ENCODE assay signal across 26 cellular contexts in genomic region chr10:133375357-133376115, GRCh38. TPM values are rescaled to one million over a fixed set of nuclear protein-coding genes. Genes with fewer than 3 reads are reported as not detected.
DNase-seq lines count a peak whose midpoint lies in the region; ATAC-seq lines count a peak whose summit lies in the region.
"Had no signal": no experiment of that assay in that cellular context is flagged by ENCODE, and none has a peak within 500 bp of the region (broad histone marks: within the 10 kb centered on the region; RNA-seq: fewer than 3 reads in every experiment).

No MANE protein-coding gene starts in this region.

- H3K4me3 Mint-ChIP-seq in activated CD4-positive, alpha-beta memory T cell treated with anti-CD3 and anti-CD28 coated beads for 36 hours = peak overlapping the region; percentile 38
- H3K4me3 Mint-ChIP-seq in activated CD4-positive, alpha-beta memory T cell treated with anti-CD3 and anti-CD28 coated beads, Interleukin-2, amount 10 ng/mL, durations not matched to agents 7 days and 5 days = no peak overlapping the region
- H3K4me3 Mint-ChIP-seq in T-cell = peak overlapping the region; percentile 47 to 56 (median 48)

- POLR2A ChIA-PET in activated CD4-positive, alpha-beta memory T cell treated with anti-CD3 and anti-CD28 coated beads for 36 hours (lab: Charles Lee) = no interaction called here
- POLR2A ChIA-PET in activated CD4-positive, alpha-beta memory T cell treated with anti-CD3 and anti-CD28 coated beads, Interleukin-2, amount 10 ng/mL, durations not matched to agents 7 days and 5 days (lab: Charles Lee) = interaction anchor here (0.7 to 6.2 kb wide), 2 partner anchors 15 to 23 kb away, joined by 3 to 68 read pairs; no protein-coding TSS in a partner anchor
- POLR2A ChIA-PET in T-cell (lab: Charles Lee) = interaction anchor here in 1 of 2 donors (0.8 kb wide), 1 partner anchor 14 kb away, joined by 3 read pairs; no protein-coding TSS in a partner anchor

- ATAC-seq in T-cell (replicated peaks in 1 of 4) (no peak), GM21528 (IDR thresholded peaks at IDR 0.05; ENCODE audit: low FRiP score, unreplicated experiment) (no peak)
- ATAC-seq: activated CD8-positive, alpha-beta T cell treated with anti-CD3 and anti-CD28 coated beads, Interleukin-2, amount 10 ng/mL, durations not matched to agents 7 days and 5 days; esophagus mucosa; gastroesophageal sphincter; left colon; WTC11 had no signal

- intact Hi-C loops in activated CD4-positive, alpha-beta memory T cell treated with anti-CD3 and anti-CD28 coated beads for 36 hours (cut with micrococcal nuclease) = loop anchor here (5.0 kb wide), 1 partner anchor 68 kb away; the partner anchor contains the start of genes TUBGCP2 and ZNF511

- no peak overlapping the region for H3K27ac Mint-ChIP-seq in activated CD4-positive, alpha-beta memory T cell treated with anti-CD3 and anti-CD28 coated beads for 36 hours
- no peak overlapping the region for H3K27ac Mint-ChIP-seq in activated CD4-positive, alpha-beta memory T cell treated with anti-CD3 and anti-CD28 coated beads, Interleukin-2, amount 10 ng/mL, durations not matched to agents 7 days and 5 days
- H3K27ac Mint-ChIP-seq in T-cell = no peak overlapping the region
- H3K27ac Mint-ChIP-seq: activated CD8-positive, alpha-beta T cell treated with anti-CD3 and anti-CD28 coated beads, Interleukin-2, amount 10 ng/mL, durations not matched to agents 7 days and 5 days; activated T-cell treated with anti-CD3 and anti-CD28 coated beads, Interleukin-2, amount 50 U/mL, for 24 hours; WTC11 had no signal

- no peak for DNase-seq in activated CD4-positive, alpha-beta memory T cell treated with anti-CD3 and anti-CD28 coated beads for 36 hours
- DNase-seq in activated CD4-positive, alpha-beta memory T cell treated with anti-CD3 and anti-CD28 coated beads, Interleukin-2, amount 10 ng/mL, durations not matched to agents 7 days and 5 days = no peak
- DNase-seq in T-cell = no peak
- peak; percentile 77 for DNase-seq in pons (ENCODE audit: low spot score)
- DNase-seq in cerebellar nuclear complex (lab: John Stamatoyannopoulos, UW) = no peak
- no peak for DNase-seq in H4 (ENCODE audit: low spot score)
- DNase-seq: activated CD8-positive, alpha-beta T cell treated with anti-CD3 and anti-CD28 coated beads, Interleukin-2, amount 10 ng/mL, durations not matched to agents 7 days and 5 days; activated T-cell treated with anti-CD3 and anti-CD28 coated beads, Interleukin-2, amount 50 U/mL, for 24 hours; DMS53; left colon; MM.1S; NCI-H1694 treated with DMSO at 0.1 percent for 48 hours; NCI-H226; stomach had no signal

- no peaks in the 10 kb centered on the region for H3K36me3 Mint-ChIP-seq in activated CD4-positive, alpha-beta memory T cell treated with anti-CD3 and anti-CD28 coated beads for 36 hours
- H3K36me3 Mint-ChIP-seq in activated CD4-positive, alpha-beta memory T cell treated with anti-CD3 and anti-CD28 coated beads, Interleukin-2, amount 10 ng/mL, durations not matched to agents 7 days and 5 days (ENCODE audit: low read depth) = no peaks in the 10 kb centered on the region
- no peaks in the 10 kb centered on the region for H3K36me3 Mint-ChIP-seq in T-cell

- no peaks in the 10 kb centered on the region for H3K27me3 ChIP-seq in layer of hippocampus (ENCODE audit: control insufficient read depth, insufficient read depth, low read length)
- H3K27me3 ChIP-seq: gastroesophageal sphincter, Peyer's patch, SJSA1, stomach, vagina had no signal

- H3K9me3 Mint-ChIP-seq in activated CD4-positive, alpha-beta memory T cell treated with anti-CD3 and anti-CD28 coated beads for 36 hours = no peaks in the 10 kb centered on the region
- no peaks in the 10 kb centered on the region for H3K9me3 Mint-ChIP-seq in activated CD4-positive, alpha-beta memory T cell treated with anti-CD3 and anti-CD28 coated beads, Interleukin-2, amount 10 ng/mL, durations not matched to agents 7 days and 5 days
- H3K9me3 Mint-ChIP-seq in T-cell = no peaks in the 10 kb centered on the region
- H3K9me3 Mint-ChIP-seq: activated T-cell treated with anti-CD3 and anti-CD28 coated beads, Interleukin-2, amount 50 U/mL, for 24 hours; WTC11 had no signal

- H3K4me1 Mint-ChIP-seq in activated CD4-positive, alpha-beta memory T cell treated with anti-CD3 and anti-CD28 coated beads for 36 hours (ENCODE audit: low read depth) = peaks cover 6% of the 10 kb centered on the region
- peaks cover 24% of the 10 kb centered on the region for H3K4me1 Mint-ChIP-seq in activated CD4-positive, alpha-beta memory T cell treated with anti-CD3 and anti-CD28 coated beads, Interleukin-2, amount 10 ng/mL, durations not matched to agents 7 days and 5 days
- peaks cover 6 to 24% (median 12%) of the 10 kb centered on the region in 3 donors for H3K4me1 Mint-ChIP-seq in T-cell

- CTCF ChIA-PET in activated CD4-positive, alpha-beta memory T cell treated with anti-CD3 and anti-CD28 coated beads for 36 hours (lab: Charles Lee) = no interaction called here
- CTCF ChIA-PET in activated CD4-positive, alpha-beta memory T cell treated with anti-CD3 and anti-CD28 coated beads, Interleukin-2, amount 10 ng/mL, durations not matched to agents 7 days and 5 days (lab: Charles Lee) = no interaction called here
- CTCF ChIA-PET in T-cell (lab: Charles Lee) = interaction anchor here in 1 of 2 donors (0.6 kb wide), 1 partner anchor 45 kb away, joined by 3 read pairs; no protein-coding TSS in a partner anchor

- no peaks in the 10 kb centered on the region for H3K27me3 Mint-ChIP-seq in activated CD4-positive, alpha-beta memory T cell treated with anti-CD3 and anti-CD28 coated beads for 36 hours
- peaks cover 8% of the 10 kb centered on the region for H3K27me3 Mint-ChIP-seq in activated CD4-positive, alpha-beta memory T cell treated with anti-CD3 and anti-CD28 coated beads, Interleukin-2, amount 10 ng/mL, durations not matched to agents 7 days and 5 days
- no peaks in the 10 kb centered on the region for H3K27me3 Mint-ChIP-seq in T-cell
- H3K27me3 Mint-ChIP-seq: activated T-cell treated with anti-CD3 and anti-CD28 coated beads, Interleukin-2, amount 50 U/mL, for 24 hours had no signal

- H3K27ac ChIP-seq in layer of hippocampus (ENCODE audit: low read depth, low read length) = peak overlapping the region; percentile 66
- H3K27ac ChIP-seq: cardiac muscle cell, Peyer's patch, vagina had no signal

RNA-seq across cellular contexts. Expression of gene ECHS1, which starts 2.4 kb away (rescaled TPM):
- 10 to 100 TPM; 60.2 to 64.8 TPM for total RNA-seq in activated CD4-positive, alpha-beta memory T cell treated with anti-CD3 and anti-CD28 coated beads for 36 hours
- total RNA-seq in activated CD4-positive, alpha-beta memory T cell treated with anti-CD3 and anti-CD28 coated beads, Interleukin-2, amount 10 ng/mL, durations not matched to agents 7 days and 5 days = 10 to 100 TPM; 31.3 to 31.6 TPM
- total RNA-seq in T-cell = 10 to 100 TPM; 17.6 to 31.7 (median 27.2) TPM
- total RNA-seq in H4 (2014; rRNA removed; shearing (Covaris generic)) = 148 and 156 TPM in 2 replicates

RNA-seq across cellular contexts. Expression of gene PAOX, which starts 3.5 kb away (rescaled TPM):
- total RNA-seq in activated CD4-positive, alpha-beta memory T cell treated with anti-CD3 and anti-CD28 coated beads for 36 hours = 1 to 10 TPM; 8.8 to 9.6 TPM
- 1 to 10 TPM; 5.9 to 7.8 TPM for total RNA-seq in activated CD4-positive, alpha-beta memory T cell treated with anti-CD3 and anti-CD28 coated beads, Interleukin-2, amount 10 ng/mL, durations not matched to agents 7 days and 5 days
- total RNA-seq in T-cell = 10 to 100 TPM in 3 of 5 donors, 1 to 10 TPM in 2; 4.3 to 20.0 (median 14.5) TPM
- total RNA-seq in H4 (2014; rRNA removed; shearing (Covaris generic)) = not detected in 2 replicates

RNA-seq across cellular contexts. Expression of gene FUOM, which starts 17.7 kb away (rescaled TPM):
- 10 to 100 TPM; 46.5 to 49.8 TPM for total RNA-seq in activated CD4-positive, alpha-beta memory T cell treated with anti-CD3 and anti-CD28 coated beads for 36 hours
- 10 to 100 TPM; 11.2 to 11.4 TPM for total RNA-seq in activated CD4-positive, alpha-beta memory T cell treated with anti-CD3 and anti-CD28 coated beads, Interleukin-2, amount 10 ng/mL, durations not matched to agents 7 days and 5 days
- 10 to 100 TPM in 4 of 5 donors, 1 to 10 TPM in 1; 9.4 to 30.3 (median 26.9) TPM for total RNA-seq in T-cell
- total RNA-seq in H4 (2014; rRNA removed; shearing (Covaris generic)) = 4.7 and 10.4 TPM in 2 replicates

RNA-seq across cellular contexts. Expression of gene MTG1, which starts 18.4 kb away (rescaled TPM):
- total RNA-seq in activated CD4-positive, alpha-beta memory T cell treated with anti-CD3 and anti-CD28 coated beads for 36 hours = 10 to 100 TPM; 33.9 to 40.3 TPM
- total RNA-seq in activated CD4-positive, alpha-beta memory T cell treated with anti-CD3 and anti-CD28 coated beads, Interleukin-2, amount 10 ng/mL, durations not matched to agents 7 days and 5 days = 10 to 100 TPM; 41.7 to 42.2 TPM
- total RNA-seq in T-cell = 10 to 100 TPM; 46.7 to 79.3 (median 69.4) TPM
- total RNA-seq in H4 (2014; rRNA removed; shearing (Covaris generic)) = 22.5 and 25.7 TPM in 2 replicates

RNA-seq across cellular contexts. Expression of gene PRAP1, which starts 28.4 kb away (rescaled TPM):
- not detected for total RNA-seq in activated CD4-positive, alpha-beta memory T cell treated with anti-CD3 and anti-CD28 coated beads for 36 hours
- not detected for total RNA-seq in activated CD4-positive, alpha-beta memory T cell treated with anti-CD3 and anti-CD28 coated beads, Interleukin-2, amount 10 ng/mL, durations not matched to agents 7 days and 5 days
- total RNA-seq in T-cell = not detected
- total RNA-seq in H4 (2014; rRNA removed; shearing (Covaris generic)) = not detected in 2 replicates
- total RNA-seq: A172; activated CD8-positive, alpha-beta T cell treated with anti-CD3 and anti-CD28 coated beads, Interleukin-2, amount 10 ng/mL, durations not matched to agents 7 days and 5 days; esophagus mucosa; gastroesophageal sphincter; posterior vena cava; SJSA1; T-helper 2 cell treated with Interferon-gamma antibody and Interleukin-4, amounts not matched to agents 100 ng/mL and 5 ng/mL, for 36 hours; vagina had no signal
